In genomic region chr15:86337071-86337470, GRCh38 we compare ENCODE assay signal across 26 cellular contexts.
"Had no signal": no experiment of that assay in that cellular context is flagged by ENCODE, and none has a peak within 500 bp of the region (broad histone marks: within the 10 kb centered on the region; RNA-seq: fewer than 3 reads in every experiment).

No MANE protein-coding gene starts in this region.

- H3K4me3 Mint-ChIP-seq: effector memory CD8-positive, alpha-beta T cell; immature natural killer cell; naive thymus-derived CD8-positive, alpha-beta T cell; nephron progenitor cell; stimulated activated naive B cell treated with anti-CD40 and anti-IgM and Interleukin-4, amounts not matched to agents 10 μg/mL and 1 μg/mL and 100 μg/mL, for 72 hours; stimulated activated naive CD8-positive, alpha-beta T cell treated with anti-CD3 and anti-CD28 coated beads, Interleukin-15, Interleukin-2, amounts not matched to agents 100 ng/mL and 50 ng/mL, for 24 hours had no signal

- H3K27ac ChIP-seq: esophagus muscularis mucosa, prostate gland, right atrium auricular region, thoracic aorta, tibial nerve, upper lobe of left lung had no signal

- H3K27ac Mint-ChIP-seq: effector memory CD8-positive, alpha-beta T cell; immature natural killer cell; naive thymus-derived CD8-positive, alpha-beta T cell; nephron progenitor cell; stimulated activated naive B cell treated with anti-CD40 and anti-IgM and Interleukin-4, amounts not matched to agents 10 μg/mL and 1 μg/mL and 100 μg/mL, for 72 hours; stimulated activated naive CD8-positive, alpha-beta T cell treated with anti-CD3 and anti-CD28 coated beads, Interleukin-15, Interleukin-2, amounts not matched to agents 100 ng/mL and 50 ng/mL, for 24 hours had no signal

- H3K36me3 ChIP-seq: esophagus muscularis mucosa, prostate gland, right atrium auricular region, thoracic aorta, tibial nerve, upper lobe of left lung had no signal

- DNase-seq: cerebellar nuclear complex; cortex of kidney; effector memory CD8-positive, alpha-beta T cell; hypothalamus; immature natural killer cell; islet precursor cell; mesendoderm; midbrain; naive thymus-derived CD8-positive, alpha-beta T cell; nephron progenitor cell; nucleus accumbens; stimulated activated CD4-positive, alpha-beta T cell treated with anti-CD3 and anti-CD28 coated beads, Interleukin-15, amount 100 ng/mL, for 24 hours; stimulated activated CD4-positive, alpha-beta T cell treated with anti-CD3 and anti-CD28 coated beads, Interleukin-2, amount 100 ng/mL, for 48 hours; stimulated activated naive B cell treated with anti-CD40 and anti-IgM and Interleukin-4, amounts not matched to agents 10 μg/mL and 1 μg/mL and 100 μg/mL, for 72 hours; upper lobe of left lung had no signal

- H3K27me3 ChIP-seq: esophagus muscularis mucosa, right atrium auricular region, tibial nerve, upper lobe of left lung had no signal

- FAIRE-seq: endometrium, frontal cortex, urothelium cell line had no signal

- H3K4me1 Mint-ChIP-seq: immature natural killer cell; naive thymus-derived CD8-positive, alpha-beta T cell; nephron progenitor cell; stimulated activated naive B cell treated with anti-CD40 and anti-IgM and Interleukin-4, amounts not matched to agents 10 μg/mL and 1 μg/mL and 100 μg/mL, for 72 hours had no signal

- H3K9me3 ChIP-seq: prostate gland, right atrium auricular region, thoracic aorta, upper lobe of left lung had no signal

- H3K36me3 Mint-ChIP-seq: immature natural killer cell; naive thymus-derived CD8-positive, alpha-beta T cell; stimulated activated naive B cell treated with anti-CD40 and anti-IgM and Interleukin-4, amounts not matched to agents 10 μg/mL and 1 μg/mL and 100 μg/mL, for 72 hours had no signal

- H3K27me3 Mint-ChIP-seq: stimulated activated naive B cell treated with anti-CD40 and anti-IgM and Interleukin-4, amounts not matched to agents 10 μg/mL and 1 μg/mL and 100 μg/mL, for 72 hours; stimulated activated naive CD8-positive, alpha-beta T cell treated with anti-CD3 and anti-CD28 coated beads, Interleukin-15, Interleukin-2, amounts not matched to agents 100 ng/mL and 50 ng/mL, for 24 hours had no signal

- H3K4me3 ChIP-seq: esophagus muscularis mucosa, lung, prostate gland, right atrium auricular region, skin epidermis, thoracic aorta, tibial nerve, upper lobe of left lung had no signal

- H3K9me3 Mint-ChIP-seq: nephron progenitor cell had no signal

- H3K4me1 ChIP-seq: esophagus muscularis mucosa, prostate gland, right atrium auricular region, tibial nerve, upper lobe of left lung had no signal
